ENCODE assay signal across 23 cellular contexts in the genomic region with DNA sequence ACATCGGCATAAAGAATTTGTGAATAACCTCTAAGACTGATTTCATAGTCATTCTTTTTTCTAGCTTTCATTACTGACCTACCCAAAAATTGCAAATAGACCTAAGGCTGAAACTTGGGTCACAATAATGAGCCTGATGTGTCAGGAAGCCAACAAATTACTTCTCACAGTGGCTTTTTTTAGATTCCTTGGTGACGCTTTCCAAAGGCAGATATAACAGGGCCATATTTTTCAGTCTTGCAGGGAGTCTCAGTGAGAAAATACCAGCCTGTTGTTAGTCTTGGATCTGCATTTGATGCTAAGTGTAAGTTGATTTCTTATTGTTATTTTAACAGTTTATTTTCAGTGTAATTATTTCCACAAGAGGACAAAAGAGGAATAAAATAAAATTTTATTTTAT.
DNase-seq lines count a peak whose midpoint lies in the region; ATAC-seq and TF ChIP-seq lines count a peak whose summit lies in the region.
"Had no signal": no experiment of that assay in that cellular context is flagged by ENCODE, and none has a peak within 500 bp of the region (broad histone marks: within the 10 kb centered on the region; RNA-seq: fewer than 3 reads in every experiment).

No MANE protein-coding gene starts in this region.

- ATAC-seq in thoracic aorta (ENCODE audit: insufficient number of reproducible peaks, low FRiP score, low read depth), result peak; percentile 30
- ATAC-seq: GM12878 had no signal

- TF ChIP-seq CTCF in thoracic aorta (IDR thresholded peaks at IDR 0.05) (no peak), foreskin fibroblast (IDR thresholded peaks at IDR 0.05; ENCODE audit: low read depth, low read length) (no peak)

- H3K27ac ChIP-seq in SK-N-MC, result peak overlapping the region; percentile 32; the same call in 1 of the 2 replicates
- H3K27ac ChIP-seq in thoracic aorta, result peak overlapping the region; percentile 31 to 45
- H3K27ac ChIP-seq: 22Rv1, BLaER1 had no signal

- H3K4me1 ChIP-seq in thoracic aorta (ENCODE audit: control insufficient read depth in 1 of 2, low read depth in 2 of 2), result peaks cover 9 to 41% of the 10 kb centered on the region in 2 donors
- H3K4me1 ChIP-seq: BE2C, BLaER1 had no signal

- DNase-seq in SK-N-MC (ENCODE audit: low read depth, low spot score) (no peak), astrocyte of the hippocampus (ENCODE audit: low read depth, low spot score) (peak; percentile 18), thoracic aorta (ENCODE audit: low spot score) (no peak), NCI-H524 treated with DMSO at 0.1 percent for 48 hours (lab: John Stamatoyannopoulos, UW) (no peak), A172 (ENCODE audit: low spot score) (no peak), foreskin fibroblast (no peak)
- DNase-seq: ACHN; BE2C; C1 segment of cervical spinal cord; CD4-positive, alpha-beta memory T cell; CD4-positive, CD25-positive, alpha-beta regulatory T cell; CD8-positive, alpha-beta memory T cell; COR-L47; DMS 273 treated with DMSO at 0.1 percent for 48 hours; DMS153; DMS53; DMS79; DND-41; EL; GDM1 had no signal

- H3K36me3 ChIP-seq in SK-N-MC (ENCODE audit: insufficient read depth, low read length), result peaks cover 10% of the 10 kb centered on the region; the same call in 1 of the 2 replicates
- no peaks in the 10 kb centered on the region for H3K36me3 ChIP-seq in thoracic aorta
- H3K36me3 ChIP-seq: BE2C had no signal

- no peak overlapping the region for H3K4me3 ChIP-seq in SK-N-MC
- peak overlapping the region; percentile 19 for H3K4me3 ChIP-seq in thoracic aorta
- H3K4me3 ChIP-seq in foreskin fibroblast (ENCODE audit: low read depth in 1 of 2, low read length in 2 of 2), result no peak overlapping the region
- H3K4me3 ChIP-seq: BLaER1, GM12878 had no signal

- no peaks in the 10 kb centered on the region for H3K9me3 ChIP-seq in SK-N-MC (ENCODE audit: low read depth, low read length)
- H3K9me3 ChIP-seq in thoracic aorta, result no peaks in the 10 kb centered on the region
- H3K9me3 ChIP-seq: BE2C, BLaER1 had no signal

- H3K27me3 ChIP-seq in thoracic aorta (replicated peaks; ENCODE audit: insufficient read depth), result no peaks in the 10 kb centered on the region
- H3K27me3 ChIP-seq: BE2C, BLaER1 had no signal

- no peak overlapping the region for H3K9ac ChIP-seq in SK-N-MC (ENCODE audit: insufficient read length)
- H3K9ac ChIP-seq: BLaER1 had no signal
